14 cellular contexts compared by ENCODE assay signal in the genomic region with DNA sequence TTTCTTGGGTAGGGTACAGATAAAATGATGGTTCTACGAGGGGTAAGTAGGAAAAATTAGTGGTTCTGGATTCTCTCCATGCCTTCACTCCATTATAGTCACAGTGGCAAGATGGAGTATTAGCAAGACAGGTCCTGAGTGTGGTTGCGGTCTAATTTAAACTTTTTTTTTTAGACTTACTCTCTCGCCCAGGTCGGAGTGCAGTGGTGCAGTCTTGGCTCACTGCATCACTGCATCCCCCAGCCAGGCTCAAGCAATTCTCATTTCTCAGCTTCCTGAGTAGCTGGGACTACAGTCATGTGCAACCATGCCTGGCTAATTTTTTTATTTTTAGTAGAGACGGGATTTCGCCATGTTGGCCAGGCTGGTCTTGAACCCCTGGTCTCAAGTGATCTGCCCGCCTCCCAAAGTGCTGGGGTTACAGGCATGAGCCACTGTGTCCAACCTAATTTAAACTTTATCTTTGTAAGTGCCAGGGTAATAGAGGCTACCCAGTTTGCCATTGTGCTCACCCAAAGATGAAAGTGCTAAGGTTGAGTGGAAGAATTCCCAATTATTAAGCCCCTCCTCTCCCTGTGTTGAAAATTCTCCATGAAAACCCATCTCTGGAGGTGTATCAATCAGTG. TPM values are rescaled to one million over a fixed set of nuclear protein-coding genes. Genes with fewer than 3 reads are reported as not detected.
DNase-seq lines count a peak whose midpoint lies in the region; ATAC-seq and TF ChIP-seq lines count a peak whose summit lies in the region.
"Had no signal": no experiment of that assay in that cellular context is flagged by ENCODE, and none has a peak within 500 bp of the region (broad histone marks: within the 10 kb centered on the region; RNA-seq: fewer than 3 reads in every experiment).

No MANE protein-coding gene starts in this region.

- DNase-seq in left kidney (ENCODE audit: low read depth, low spot score) (peak; percentile 53), T1000 (lab: John Stamatoyannopoulos, UW) (no peak), CD14-positive monocyte (ENCODE audit: low spot score) (no peak), epidermal melanocyte (ENCODE audit: insufficient read length, low spot score) (no peak)
- DNase-seq: activated CD8-positive, alpha-beta memory T cell treated with anti-CD3 and anti-CD28 coated beads for 24 hours; activated naive CD4-positive, alpha-beta T cell treated with anti-CD3 and anti-CD28 coated beads, Interleukin-2, amount 10 ng/mL, durations not matched to agents 7 days and 5 days; CD4-positive, CD25-positive, alpha-beta regulatory T cell; NCI-H510A treated with DMSO at 0.1 percent for 48 hours; nucleus accumbens; small intestine had no signal

- H3K36me3 Mint-ChIP-seq in CD14-positive monocyte: no peaks in the 10 kb centered on the region

- TF ChIP-seq CTCF in CD14-positive monocyte (IDR thresholded peaks at IDR 0.05): no peak

- intact Hi-C loops in CD14-positive monocyte (cut with micrococcal nuclease): no loop called here

- no peak overlapping the region for H3K4me3 Mint-ChIP-seq in CD14-positive monocyte
- H3K4me3 Mint-ChIP-seq: activated naive CD4-positive, alpha-beta T cell treated with anti-CD3 and anti-CD28 coated beads, Interleukin-2, amount 10 ng/mL, durations not matched to agents 7 days and 5 days; CD4-positive, CD25-positive, alpha-beta regulatory T cell had no signal

- H3K4me1 Mint-ChIP-seq in CD14-positive monocyte: no peaks in the 10 kb centered on the region
- H3K4me1 Mint-ChIP-seq: activated naive CD4-positive, alpha-beta T cell treated with anti-CD3 and anti-CD28 coated beads, Interleukin-2, amount 10 ng/mL, durations not matched to agents 7 days and 5 days had no signal

- H3K27me3 Mint-ChIP-seq in CD14-positive monocyte (ENCODE audit: low read depth in 3 of 3): peaks cover 0 to 2% (median 2%) of the 10 kb centered on the region in 3 donors
- H3K27me3 Mint-ChIP-seq: CD4-positive, CD25-positive, alpha-beta regulatory T cell had no signal

- H3K9me3 Mint-ChIP-seq in CD14-positive monocyte: peaks cover 0 to 9% (median 4%) of the 10 kb centered on the region in 7 donors
- H3K9me3 Mint-ChIP-seq: activated naive CD4-positive, alpha-beta T cell treated with anti-CD3 and anti-CD28 coated beads, Interleukin-2, amount 10 ng/mL, durations not matched to agents 7 days and 5 days had no signal

- no peak overlapping the region for H3K27ac Mint-ChIP-seq in CD14-positive monocyte
- H3K27ac Mint-ChIP-seq: activated naive CD4-positive, alpha-beta T cell treated with anti-CD3 and anti-CD28 coated beads, Interleukin-2, amount 10 ng/mL, durations not matched to agents 7 days and 5 days; CD4-positive, CD25-positive, alpha-beta regulatory T cell had no signal

- ATAC-seq in GM18868 (IDR thresholded peaks at IDR 0.05; ENCODE audit: unreplicated experiment) (peak; percentile 97), GM21529 (IDR thresholded peaks at IDR 0.05; ENCODE audit: unreplicated experiment) (peak; percentile 92), HG03066 (IDR thresholded peaks at IDR 0.05; ENCODE audit: low read depth, unreplicated experiment) (peak; percentile 92), HG03457 (IDR thresholded peaks at IDR 0.05; ENCODE audit: unreplicated experiment) (no peak)

RNA-seq across cellular contexts. Expression of a gene that starts 30.4 kb away (rescaled TPM):
- polyA plus RNA-seq in CD14-positive monocyte: 1 to 10 TPM; 1.1 to 3.3 TPM
